In genomic region chrX:49187028-49187394, GRCh38 we compare ENCODE assay signal across 9 cellular contexts.
A peak's percentile ranks its signal among the peaks of the same experiment; 100 is the strongest.
DNase-seq lines count a peak whose midpoint lies in the region; TF ChIP-seq lines count a peak whose summit lies in the region.
"Had no signal": no experiment of that assay in that cellular context is flagged by ENCODE, and none has a peak within 500 bp of the region (broad histone marks: within the 10 kb centered on the region; RNA-seq: fewer than 3 reads in every experiment).

No MANE protein-coding gene starts in this region.

- H3K9me3 Mint-ChIP-seq in dendritic cell treated with granulocyte-macrophage colony-stimulating factor and Interleukin-4, amounts not matched to agents 40 ng/mL and 50 ng/mL, for 4 days: no peaks in the 10 kb centered on the region
- H3K9me3 Mint-ChIP-seq: activated naive CD4-positive, alpha-beta T cell treated with anti-CD3 and anti-CD28 coated beads, Interleukin-2, amount 50 U/mL, for 72 hours had no signal

- peak overlapping the region; percentile 75 for H3K27ac Mint-ChIP-seq in dendritic cell treated with granulocyte-macrophage colony-stimulating factor and Interleukin-4, amounts not matched to agents 40 ng/mL and 50 ng/mL, for 4 days

- H3K4me1 Mint-ChIP-seq in dendritic cell treated with granulocyte-macrophage colony-stimulating factor and Interleukin-4, amounts not matched to agents 40 ng/mL and 50 ng/mL, for 4 days (ENCODE audit: low read depth): peaks cover 67% of the 10 kb centered on the region

- H3K4me2 ChIP-seq in BLaER1 treated with 17β-estradiol and CSF1 and Interleukin-3, amounts not matched to agents 10 nM and 100 nM: peak overlapping the region in 8 of 11 experiments; percentile 10 to 91 (median 84); a peak in 12 of 22 replicates

- H3K9ac ChIP-seq in BLaER1 treated with 17β-estradiol and CSF1 and Interleukin-3, amounts not matched to agents 10 nM and 100 nM: no peak overlapping the region; a peak in 1 of 22 replicates
- H3K9ac ChIP-seq in HUES48 (ENCODE audit: low read depth, low read length): no peak overlapping the region

- H3K27ac ChIP-seq in BLaER1 treated with 17β-estradiol and CSF1 and Interleukin-3, amounts not matched to agents 10 nM and 100 nM: peak overlapping the region in 5 of 11 experiments; percentile 82 to 85 (median 83); a peak in 7 of 22 replicates
- peak overlapping the region; percentile 21 for H3K27ac ChIP-seq in HUES48 (ENCODE audit: low read depth, low read length)
- peak overlapping the region; percentile 90 for H3K27ac ChIP-seq in neutrophil
- H3K27ac ChIP-seq in substantia nigra (ENCODE audit: low read depth, low read length, poor library complexity, severe bottlenecking): no peak overlapping the region

- no peak for TF ChIP-seq CTCF in neutrophil (IDR thresholded peaks at IDR 0.05)

- H3K4me1 ChIP-seq in BLaER1 treated with 17β-estradiol and CSF1 and Interleukin-3, amounts not matched to agents 10 nM and 100 nM: peaks cover 8 to 48% (median 37%) of the 10 kb centered on the region in 10 experiments
- H3K4me1 ChIP-seq in HUES48 (ENCODE audit: control insufficient read depth, insufficient read depth, low read length) (no peaks in the 10 kb centered on the region), neutrophil (ENCODE audit: control insufficient read depth in 1 of 2, insufficient read depth in 1 of 2, low read depth in 1 of 2, low read length in 1 of 2) (peaks cover 43 to 48% of the 10 kb centered on the region in 2 experiments)

- H3K36me3 Mint-ChIP-seq in dendritic cell treated with granulocyte-macrophage colony-stimulating factor and Interleukin-4, amounts not matched to agents 40 ng/mL and 50 ng/mL, for 4 days (ENCODE audit: low read depth): peaks cover 33% of the 10 kb centered on the region

- H4K20me1 ChIP-seq in BLaER1 treated with 17β-estradiol and CSF1 and Interleukin-3, amounts not matched to agents 10 nM and 100 nM: peaks cover 4 to 15% (median 11%) of the 10 kb centered on the region in 11 experiments; a peak in 16 of 22 replicates

- no peaks in the 10 kb centered on the region for H3K27me3 Mint-ChIP-seq in dendritic cell treated with granulocyte-macrophage colony-stimulating factor and Interleukin-4, amounts not matched to agents 40 ng/mL and 50 ng/mL, for 4 days

- H3K4me3 Mint-ChIP-seq in dendritic cell treated with granulocyte-macrophage colony-stimulating factor and Interleukin-4, amounts not matched to agents 40 ng/mL and 50 ng/mL, for 4 days: no peak overlapping the region

- intact Hi-C loops in dendritic cell treated with granulocyte-macrophage colony-stimulating factor and Interleukin-4, amounts not matched to agents 40 ng/mL and 50 ng/mL, for 4 days (cut with micrococcal nuclease): no loop called here

- H3K4me3 ChIP-seq in BLaER1 treated with 17β-estradiol and CSF1 and Interleukin-3, amounts not matched to agents 10 nM and 100 nM: no peak overlapping the region
- H3K4me3 ChIP-seq in HUES48 (ENCODE audit: low read depth, low read length) (peak overlapping the region; percentile 65), neutrophil (ENCODE audit: low read depth in 1 of 2, low read length in 1 of 2) (no peak overlapping the region)

- peaks cover 0 to 29% (median 7%) of the 10 kb centered on the region in 11 experiments; a peak in 7 of 22 replicates for H3K9me3 ChIP-seq in BLaER1 treated with 17β-estradiol and CSF1 and Interleukin-3, amounts not matched to agents 10 nM and 100 nM (replicated peaks in 1 of 11)
- peaks cover 31% of the 10 kb centered on the region for H3K9me3 ChIP-seq in HUES48 (ENCODE audit: control insufficient read depth, insufficient read depth, low read length)
- no peaks in the 10 kb centered on the region for H3K9me3 ChIP-seq in neutrophil

- DNase-seq in epidermal melanocyte (ENCODE audit: insufficient read length, low spot score) (no peak), substantia nigra (lab: John Stamatoyannopoulos, UW) (no peak), NCI-H1092 treated with DMSO at 0.1 percent for 48 hours (lab: John Stamatoyannopoulos, UW) (no peak), NCI-H510A (lab: John Stamatoyannopoulos, UW) (no peak)

- H3K27me3 ChIP-seq in BLaER1 treated with 17β-estradiol and CSF1 and Interleukin-3, amounts not matched to agents 10 nM and 100 nM: peaks cover 0 to 28% (median 4%) of the 10 kb centered on the region in 11 experiments; a peak in 10 of 22 replicates
- H3K27me3 ChIP-seq in HUES48 (ENCODE audit: control insufficient read depth, insufficient read depth, low read length) (no peaks in the 10 kb centered on the region), neutrophil (no peaks in the 10 kb centered on the region)

- peaks cover 0 to 18% (median 13%) of the 10 kb centered on the region in 11 experiments; a peak in 18 of 22 replicates for H3K36me3 ChIP-seq in BLaER1 treated with 17β-estradiol and CSF1 and Interleukin-3, amounts not matched to agents 10 nM and 100 nM
- H3K36me3 ChIP-seq in HUES48 (ENCODE audit: control insufficient read depth, insufficient read depth, low read length) (peaks cover 3% of the 10 kb centered on the region), neutrophil (peaks cover 9% of the 10 kb centered on the region)
